Comparison of ENCODE assay signal across 8 cellular contexts in genomic region chr10:110016037-110016436, GRCh38. TPM values are rescaled to one million over a fixed set of nuclear protein-coding genes. Genes with fewer than 3 reads are reported as not detected.
DNase-seq lines count a peak whose midpoint lies in the region; ATAC-seq and TF ChIP-seq lines count a peak whose summit lies in the region.

No MANE protein-coding gene starts in this region.

- H3K27me3 ChIP-seq in AG04450 (ENCODE audit: control insufficient read depth, insufficient read depth, low read length), result no peaks in the 10 kb centered on the region
- H3K27me3 ChIP-seq in esophagus muscularis mucosa, result no peaks in the 10 kb centered on the region

- H3K27ac ChIP-seq in AG04450 (ENCODE audit: low read depth, low read length) (no peak overlapping the region), esophagus muscularis mucosa (replicated peaks in 1 of 4) (no peak overlapping the region)

- no peaks in the 10 kb centered on the region for H3K36me3 ChIP-seq in esophagus muscularis mucosa

- in situ Hi-C loops in astrocyte of the spinal cord (cut with HindIII; ENCODE audit: low sequenced_read_pairs), result no loop called here

- no peak overlapping the region for H3K4me3 ChIP-seq in AG04450 (ENCODE audit: low read depth, low read length)
- no peak overlapping the region for H3K4me3 ChIP-seq in astrocyte of the spinal cord (ENCODE audit: low read depth, low read length)
- no peak overlapping the region for H3K4me3 ChIP-seq in esophagus muscularis mucosa

- CTCF ChIA-PET in AG04450 (lab: Charles Lee), result interaction anchor here (1.0 to 3.6 kb wide), 3 partner anchors 16 to 132 kb away, joined by 3 to 23 read pairs (median 4); no protein-coding TSS in a partner anchor

- TF ChIP-seq POLR2A in esophagus muscularis mucosa (IDR thresholded peaks at IDR 0.05; ENCODE audit: low read depth), result no peak

- TF ChIP-seq CTCF in AG04450 (IDR thresholded peaks at IDR 0.05; ENCODE audit: low read depth, low read length) (peak; percentile 20; the same call in 1 of the 2 replicates), astrocyte of the spinal cord (IDR thresholded peaks at IDR 0.05; ENCODE audit: low read depth, low read length) (peak; percentile 45), esophagus muscularis mucosa (IDR thresholded peaks at IDR 0.05) (peak in 1 of 3 experiments; percentile 15)

- ATAC-seq in GM21619 (IDR thresholded peaks at IDR 0.05; ENCODE audit: unreplicated experiment) (peak; percentile 36), left colon (peak; percentile 71), HG02678 (IDR thresholded peaks at IDR 0.05; ENCODE audit: unreplicated experiment) (no peak), GM19467 (IDR thresholded peaks at IDR 0.05; ENCODE audit: unreplicated experiment) (no peak)

- H3K9me3 ChIP-seq in AG04450 (ENCODE audit: control insufficient read depth, insufficient read depth, low read length) (no peaks in the 10 kb centered on the region), esophagus muscularis mucosa (no peaks in the 10 kb centered on the region)

- POLR2A ChIA-PET in AG04450 (lab: Yijun Ruan, JAX), result interaction anchor here (0.7 kb wide), 1 partner anchor 10 kb away, joined by 3 read pairs; no protein-coding TSS in a partner anchor

- DNase-seq in AG04450 (ENCODE audit: low read depth, low spot score) (no peak), astrocyte of the spinal cord (ENCODE audit: low read depth, low spot score) (peak; percentile 46), left colon (no peak), esophagus muscularis mucosa (ENCODE audit: extremely low spot score) (no peak), SIG-M5 (lab: John Stamatoyannopoulos, UW) (no peak)

- intact Hi-C loops in left colon (cut with DNase I, micrococcal nuclease), result loop anchor here in 1 of 2 donors (10.0 kb wide), 1 partner anchor 131 kb away; no protein-coding TSS in a partner anchor
- intact Hi-C loops in esophagus muscularis mucosa (cut with DNase I), result loop anchor here (2.0 kb wide), 1 partner anchor 131 kb away; no protein-coding TSS in a partner anchor

- peaks cover 24 to 41% (median 37%) of the 10 kb centered on the region in 4 donors for H3K4me1 ChIP-seq in esophagus muscularis mucosa

- TF ChIP-seq EP300 in esophagus muscularis mucosa (IDR thresholded peaks at IDR 0.05), result no peak

RNA-seq across cellular contexts. Expression of gene ADD3, which starts 8.3 kb away (rescaled TPM):
- 161 and 192 TPM in 2 replicates for polyA plus RNA-seq in AG04450 (2011; rRNA removed)
- polyA minus RNA-seq in AG04450 (2011; rRNA and poly(A)+ RNA removed), result 186 and 271 TPM in 2 replicates
- 100 to 1,000 TPM; 139 to 143 TPM for total RNA-seq in left colon
- total RNA-seq in esophagus muscularis mucosa, result 100 to 1,000 TPM in 2 of 4 donors, 10 to 100 TPM in 2; 60.1 to 228 (median 99.2) TPM

Comparison
In these comparisons a context has a peak if more than half of its experiments do, and no peak if none do; other contexts are left out.
1. ATAC-seq: peak in GM21619 (single experiment) and left colon (single experiment); none in HG02678 (single experiment) and GM19467 (single experiment).